Comparison of ENCODE assay signal across 16 cellular contexts in genomic region chr14:104194716-104195115, GRCh38. TPM values are rescaled to one million over a fixed set of nuclear protein-coding genes. Genes with fewer than 3 reads are reported as not detected.
DNase-seq lines count a peak whose midpoint lies in the region; TF ChIP-seq lines count a peak whose summit lies in the region.
"Had no signal": no experiment of that assay in that cellular context is flagged by ENCODE, and none has a peak within 500 bp of the region (broad histone marks: within the 10 kb centered on the region; RNA-seq: fewer than 3 reads in every experiment).

No MANE protein-coding gene starts in this region.

- peak overlapping the region in 6 of 11 experiments; percentile 17 to 99 (median 79); a peak in 9 of 22 replicates for H3K4me2 ChIP-seq in BLaER1 treated with 17β-estradiol and CSF1 and Interleukin-3, amounts not matched to agents 10 nM and 100 nM
- no peak overlapping the region for H3K4me2 ChIP-seq in neural cell (ENCODE audit: low read length)

- no peak overlapping the region for H3K4me3 ChIP-seq in BLaER1 treated with 17β-estradiol and CSF1 and Interleukin-3, amounts not matched to agents 10 nM and 100 nM
- H3K4me3 ChIP-seq in WERI-Rb-1 (ENCODE audit: low read depth, low read length), result no peak overlapping the region
- no peak overlapping the region for H3K4me3 ChIP-seq in neural cell (ENCODE audit: low read length)
- no peak overlapping the region for H3K4me3 ChIP-seq in prostate gland

- H2AFZ ChIP-seq in neural cell (ENCODE audit: low read depth, low read length), result no peak overlapping the region

- H3K9me2 ChIP-seq in neural cell (ENCODE audit: insufficient read depth, low read length), result no peaks in the 10 kb centered on the region

- no peak for TF ChIP-seq POLR2A in prostate gland (IDR thresholded peaks at IDR 0.05)

- peaks cover 18 to 76% (median 50%) of the 10 kb centered on the region in 10 experiments for H3K4me1 ChIP-seq in BLaER1 treated with 17β-estradiol and CSF1 and Interleukin-3, amounts not matched to agents 10 nM and 100 nM
- no peaks in the 10 kb centered on the region for H3K4me1 ChIP-seq in prostate gland (replicated peaks)

- intact Hi-C loops in prostate gland (cut with DNase I), result no loop called here

- H3K9ac ChIP-seq in BLaER1 treated with 17β-estradiol and CSF1 and Interleukin-3, amounts not matched to agents 10 nM and 100 nM, result no peak overlapping the region
- no peak overlapping the region for H3K9ac ChIP-seq in neural cell (ENCODE audit: low read length)

- no peaks in the 10 kb centered on the region for H3K79me2 ChIP-seq in neural cell (replicated peaks; ENCODE audit: insufficient read depth, low read length)

- TF ChIP-seq EP300 in neural cell (conservative IDR thresholded peaks at IDR 0.05; ENCODE audit: poor library complexity, severe bottlenecking), result no peak

- DNase-seq in WERI-Rb-1 (no peak), prostate gland (ENCODE audit: low spot score) (no peak), NCI-H748 treated with DMSO at 0.1 percent for 48 hours (lab: John Stamatoyannopoulos, UW) (no peak), activated gamma-delta T cell treated with Interleukin-2 at 50 U/mL for 16 hours (no peak)
- DNase-seq: CD4-positive, alpha-beta T cell; DMS153; DMS79; GDM1; GOT3; H7 had no signal

- H3K27me3 ChIP-seq in BLaER1 treated with 17β-estradiol and CSF1 and Interleukin-3, amounts not matched to agents 10 nM and 100 nM, result no peaks in the 10 kb centered on the region
- H3K27me3 ChIP-seq in WERI-Rb-1 (ENCODE audit: insufficient read depth, low read depth, severe bottlenecking) (no peaks in the 10 kb centered on the region), neural cell (ENCODE audit: insufficient read depth, low read depth, low read length) (no peaks in the 10 kb centered on the region), prostate gland (replicated peaks; ENCODE audit: insufficient read depth) (no peaks in the 10 kb centered on the region)

- no peak for TF ChIP-seq RAD21 in neural cell (conservative IDR thresholded peaks at IDR 0.05)

- WGBS in prostate gland, result 90% methylated on average over 11 of the region's 11 CpGs

- no peak overlapping the region for H3K27ac ChIP-seq in BLaER1 treated with 17β-estradiol and CSF1 and Interleukin-3, amounts not matched to agents 10 nM and 100 nM
- H3K27ac ChIP-seq in WERI-Rb-1, result peak overlapping the region; percentile 78
- peak overlapping the region; percentile 82 for H3K27ac ChIP-seq in neural cell (ENCODE audit: low read length)
- no peak overlapping the region for H3K27ac ChIP-seq in prostate gland
- H3K27ac ChIP-seq: C4-2B had no signal

- no peaks in the 10 kb centered on the region for H3K9me3 ChIP-seq in BLaER1 treated with 17β-estradiol and CSF1 and Interleukin-3, amounts not matched to agents 10 nM and 100 nM (replicated peaks in 1 of 11)
- H3K9me3 ChIP-seq in WERI-Rb-1 (ENCODE audit: severe bottlenecking) (no peaks in the 10 kb centered on the region), neural cell (ENCODE audit: low read length) (no peaks in the 10 kb centered on the region), prostate gland (no peaks in the 10 kb centered on the region)

- peaks cover 0 to 26% (median 0%) of the 10 kb centered on the region in 11 experiments; a peak in 3 of 22 replicates for H4K20me1 ChIP-seq in BLaER1 treated with 17β-estradiol and CSF1 and Interleukin-3, amounts not matched to agents 10 nM and 100 nM
- no peaks in the 10 kb centered on the region for H4K20me1 ChIP-seq in neural cell (ENCODE audit: insufficient read depth)

- no peaks in the 10 kb centered on the region for H3F3A ChIP-seq in neural cell (ENCODE audit: insufficient read depth, low read length, poor library complexity, severe bottlenecking)

- no peaks in the 10 kb centered on the region for H3K36me3 ChIP-seq in BLaER1 treated with 17β-estradiol and CSF1 and Interleukin-3, amounts not matched to agents 10 nM and 100 nM
- H3K36me3 ChIP-seq in WERI-Rb-1, result no peaks in the 10 kb centered on the region
- no peaks in the 10 kb centered on the region for H3K36me3 ChIP-seq in neural cell (ENCODE audit: insufficient read depth, low read length)
- H3K36me3 ChIP-seq in prostate gland, result no peaks in the 10 kb centered on the region

- TF ChIP-seq CTCF in WERI-Rb-1 (IDR thresholded peaks at IDR 0.05; ENCODE audit: low read depth, low read length) (no peak), neural cell (IDR thresholded peaks at IDR 0.05; ENCODE audit: poor library complexity, severe bottlenecking) (no peak), prostate gland (IDR thresholded peaks at IDR 0.05) (no peak)

TF ChIP-seq in neural cell, 6 proteins besides CTCF, POLR2A, EP300 and RAD21:
- TF ChIP-seq TAF1 (IDR thresholded peaks at IDR 0.05; ENCODE audit: low read depth), result no peak
- no peak for TF ChIP-seq REST (IDR thresholded peaks at IDR 0.05; ENCODE audit: borderline replicate concordance)
- no peak for TF ChIP-seq MXI1 (conservative IDR thresholded peaks at IDR 0.05; ENCODE audit: poor library complexity, severe bottlenecking)
- TF ChIP-seq POLR2AphosphoS5 (IDR thresholded peaks at IDR 0.05), result no peak
- no peak for TF ChIP-seq EZH2 (IDR thresholded peaks at IDR 0.05; ENCODE audit: borderline replicate concordance, insufficient read depth, low read length, poor library complexity, severe bottlenecking)
- no peak for TF ChIP-seq SMC3 (conservative IDR thresholded peaks at IDR 0.05; ENCODE audit: poor library complexity)
TF ChIP-seq in neural cell: peak in this region for 0.

RNA-seq across cellular contexts. Expression of gene KIF26A, which starts 56.3 kb away (rescaled TPM):
- polyA plus RNA-seq in neural cell, result 11.2 and 12.2 TPM in 2 replicates
- 24.1 and 31.9 TPM in 2 replicates for polyA minus RNA-seq in neural cell
- total RNA-seq in prostate gland, result 10 to 100 TPM in 1 of 2 donors, 1 to 10 TPM in 1; 1.6 to 13.9 TPM
- total RNA-seq: B cell, HepG2 had no signal
- polyA plus RNA-seq: HepG2, IgD-negative memory B cell had no signal

Comparison
In these comparisons a context has a peak if more than half of its experiments do, and no peak if none do; other contexts are left out.
1. H3K27ac ChIP-seq: peak in WERI-Rb-1 (single experiment) and neural cell (single experiment); none in BLaER1 treated with 17β-estradiol and CSF1 and Interleukin-3, amounts not matched to agents 10 nM and 100 nM (0 of 11) and prostate gland (0 of 2).